ENCODE assay signal across 17 cellular contexts in genomic region chr12:87930033-87930432, GRCh38.
A peak's percentile ranks its signal among the peaks of the same experiment; 100 is the strongest.
DNase-seq lines count a peak whose midpoint lies in the region; ATAC-seq and TF ChIP-seq lines count a peak whose summit lies in the region.
"Had no signal": no experiment of that assay in that cellular context is flagged by ENCODE, and none has a peak within 500 bp of the region (broad histone marks: within the 10 kb centered on the region; RNA-seq: fewer than 3 reads in every experiment).

No MANE protein-coding gene starts in this region.

- ATAC-seq in HG02759 (IDR thresholded peaks at IDR 0.05; ENCODE audit: unreplicated experiment), result no peak
- ATAC-seq: left cardiac atrium; natural killer cell; stimulated activated naive B cell treated with anti-CD40 and anti-IgM and Interleukin-4, amounts not matched to agents 10 μg/mL and 1 μg/mL and 100 μg/mL, for 72 hours had no signal

- peak; percentile 76 for DNase-seq in DMS 273 (lab: John Stamatoyannopoulos, UW; ENCODE audit: unreplicated experiment)
- DNase-seq in NCI-H226, result peak; percentile 61
- peak; percentile 32 to 49 for DNase-seq in cardiac fibroblast (ENCODE audit: low read depth in 2 of 2)
- peak; percentile 42 for DNase-seq in kidney tubule cell (ENCODE audit: low spot score)
- no peak for DNase-seq in G401 (ENCODE audit: low spot score)
- no peak for DNase-seq in UCSD-AML1 (lab: John Stamatoyannopoulos, UW; ENCODE audit: unreplicated experiment)
- DNase-seq in dermis blood vessel endothelial cell, result no peak
- DNase-seq: cortex of kidney; DND-41; KBM-7; left cardiac atrium; natural killer cell; NCI-H187; retina; stimulated activated naive B cell treated with anti-CD40 and anti-IgM and Interleukin-4, amounts not matched to agents 10 μg/mL and 1 μg/mL and 100 μg/mL, for 72 hours had no signal

- no peak overlapping the region for H3K4me3 ChIP-seq in cardiac fibroblast (replicated peaks in 1 of 2; ENCODE audit: low read depth in 2 of 2, low read length in 2 of 2)
- H3K4me3 ChIP-seq: BLaER1 treated with 17β-estradiol and CSF1 and Interleukin-3, amounts not matched to agents 10 nM and 100 nM had no signal

- no peak for TF ChIP-seq CTCF in cardiac fibroblast (IDR thresholded peaks at IDR 0.05; ENCODE audit: low read depth, low read length)

- in situ Hi-C loops in G401 (cut with HindIII; ENCODE audit: low sequenced_read_pairs), result no loop called here

Comparison
In these comparisons a context has a peak if more than half of its experiments do, and no peak if none do; other contexts are left out.
1. DNase-seq: peak in DMS 273 (single experiment), NCI-H226 (single experiment), cardiac fibroblast (2 of 2) and kidney tubule cell (single experiment); none in G401 (single experiment), UCSD-AML1 (single experiment) and dermis blood vessel endothelial cell (single experiment).